24 cellular contexts compared by ENCODE assay signal in the genomic region with DNA sequence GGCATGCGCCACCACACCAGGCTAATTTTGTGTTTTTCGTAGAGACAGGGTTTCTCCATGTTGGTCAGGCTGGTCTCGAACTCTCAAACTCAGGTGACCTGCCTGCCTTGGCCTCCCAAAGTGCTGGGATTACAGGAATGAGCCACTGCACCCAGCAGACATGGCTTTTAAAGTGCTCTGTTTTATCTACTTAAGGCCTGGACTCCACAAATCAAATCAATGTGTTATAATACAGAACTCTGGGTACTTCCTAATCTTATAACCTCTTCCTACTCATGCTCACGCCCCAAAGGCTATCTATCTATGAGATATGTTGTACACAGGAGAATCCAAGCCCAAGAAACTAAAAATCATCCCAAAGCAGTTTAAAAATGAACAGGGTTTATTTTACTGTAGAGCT.
"Had no signal": no experiment of that assay in that cellular context is flagged by ENCODE, and none has a peak within 500 bp of the region (broad histone marks: within the 10 kb centered on the region; RNA-seq: fewer than 3 reads in every experiment).

No MANE protein-coding gene starts in this region.

- H3K27me3 ChIP-seq: dorsolateral prefrontal cortex, right atrium auricular region, stomach, thyroid gland, vagina had no signal

- H3K27ac Mint-ChIP-seq: memory B cell; naive B cell; natural killer cell treated with Interleukin-12 subunit alpha and Interleukin-12 subunit beta and Interleukin-15 and Interleukin-18, amount 100 ng/mL, for 72 hours; stimulated activated effector memory CD8-positive, alpha-beta T cell treated with anti-CD3 and anti-CD28 coated beads, Interleukin-12 subunit alpha, Interleukin-12 subunit beta, amount 100 ng/mL, for 72 hours had no signal

- H3K36me3 Mint-ChIP-seq: immature natural killer cell; memory B cell; naive B cell; natural killer cell treated with Interleukin-12 subunit alpha and Interleukin-12 subunit beta and Interleukin-15 and Interleukin-18, amount 100 ng/mL, for 72 hours; stimulated activated effector memory CD8-positive, alpha-beta T cell treated with anti-CD3 and anti-CD28 coated beads, Interleukin-12 subunit alpha, Interleukin-12 subunit beta, amount 100 ng/mL, for 72 hours had no signal

- H3K36me3 ChIP-seq: left ventricle myocardium inferior, lower lobe of right lung, prostate gland, right atrium auricular region, stomach, thyroid gland, vagina had no signal

- H3K4me3 ChIP-seq: dorsolateral prefrontal cortex, left ventricle myocardium inferior, lower lobe of right lung, prostate gland, right atrium auricular region, stomach, thyroid gland, vagina had no signal

- H3K27ac ChIP-seq: left ventricle myocardium inferior, lower lobe of right lung, prostate gland, right atrium auricular region, stomach, thyroid gland, vagina had no signal

- DNase-seq: dorsolateral prefrontal cortex; effector CD4-positive, alpha-beta T cell; hypothalamus; immature natural killer cell; islet precursor cell; kidney glomerular epithelial cell; left colon; left ventricle myocardium inferior; lower lobe of right lung; naive B cell; nucleus accumbens; stimulated activated CD4-positive, alpha-beta T cell treated with anti-CD3 and anti-CD28 coated beads, Interleukin-2, amount 100 ng/mL, for 24 hours; stimulated activated CD4-positive, alpha-beta T cell treated with anti-CD3 and anti-CD28 coated beads, Interleukin-4, amount 100 ng/mL, for 24 hours; stimulated activated naive CD4-positive, alpha-beta T cell treated with Interleukin-2 at 50 U/mL for 16 hours; stomach; thyroid gland; trophoblast cell had no signal

- H3K4me1 ChIP-seq: prostate gland, thyroid gland had no signal

- H3K27me3 Mint-ChIP-seq: memory B cell; natural killer cell treated with Interleukin-12 subunit alpha and Interleukin-12 subunit beta and Interleukin-15 and Interleukin-18, amount 100 ng/mL, for 72 hours had no signal

- H3K4me3 Mint-ChIP-seq: immature natural killer cell; memory B cell; natural killer cell treated with Interleukin-12 subunit alpha and Interleukin-12 subunit beta and Interleukin-15 and Interleukin-18, amount 100 ng/mL, for 72 hours; stimulated activated effector memory CD8-positive, alpha-beta T cell treated with anti-CD3 and anti-CD28 coated beads, Interleukin-12 subunit alpha, Interleukin-12 subunit beta, amount 100 ng/mL, for 72 hours had no signal

- ATAC-seq: left colon; lower lobe of right lung; natural killer cell treated with Interleukin-12 subunit alpha and Interleukin-12 subunit beta and Interleukin-15 and Interleukin-18, amount 100 ng/mL, for 72 hours; sciatic nerve; stimulated activated effector memory CD8-positive, alpha-beta T cell treated with anti-CD3 and anti-CD28 coated beads, Interleukin-12 subunit alpha, Interleukin-12 subunit beta, amount 100 ng/mL, for 72 hours had no signal

- H3K9me3 ChIP-seq: left ventricle myocardium inferior, lower lobe of right lung, prostate gland, right atrium auricular region, stomach, thyroid gland, vagina had no signal

- H3K9me3 Mint-ChIP-seq: immature natural killer cell; memory B cell; naive B cell; natural killer cell treated with Interleukin-12 subunit alpha and Interleukin-12 subunit beta and Interleukin-15 and Interleukin-18, amount 100 ng/mL, for 72 hours; stimulated activated effector memory CD8-positive, alpha-beta T cell treated with anti-CD3 and anti-CD28 coated beads, Interleukin-12 subunit alpha, Interleukin-12 subunit beta, amount 100 ng/mL, for 72 hours had no signal
